18 cellular contexts compared by ENCODE assay signal in genomic region chr21:25494804-25495203, GRCh38.
"Had no signal": no experiment of that assay in that cellular context is flagged by ENCODE, and none has a peak within 500 bp of the region (broad histone marks: within the 10 kb centered on the region; RNA-seq: fewer than 3 reads in every experiment).

No MANE protein-coding gene starts in this region.

- H2AFZ ChIP-seq: hepatocyte had no signal

- H3K4me1 ChIP-seq: spleen, transverse colon had no signal

- H3K27me3 ChIP-seq: hepatocyte, spleen, transverse colon had no signal

- H3K4me3 ChIP-seq: hepatocyte, spleen, transverse colon had no signal

- H3K27ac ChIP-seq: hepatocyte, spleen, transverse colon had no signal

- DNase-seq: activated CD4-positive, alpha-beta memory T cell treated with anti-CD3 and anti-CD28 coated beads for 36 hours; activated CD4-positive, alpha-beta T cell treated with anti-CD3 and anti-CD28 coated beads for 1 hour; activated gamma-delta T cell; activated T-cell treated with anti-CD3 and anti-CD28 coated beads, Interleukin-2, amount 50 U/mL, for 48 hours; amygdala; cortex of kidney; effector CD8-positive, alpha-beta T cell; left ventricle myocardium superior; mesendoderm; nephron progenitor cell; spleen; stimulated activated CD4-positive, alpha-beta T cell treated with anti-CD3 and anti-CD28 coated beads, Interleukin-1b, Interleukin-23, amount 100 ng/mL, for 48 hours; stimulated activated naive CD4-positive, alpha-beta T cell; substantia nigra; transverse colon had no signal

- FAIRE-seq: frontal cortex had no signal

- H3K4me2 ChIP-seq: hepatocyte had no signal

- H3K9me3 ChIP-seq: transverse colon had no signal

- ATAC-seq: left ventricle myocardium superior, sciatic nerve had no signal

- H3K79me2 ChIP-seq: hepatocyte had no signal

- H3K36me3 ChIP-seq: spleen, transverse colon had no signal
